8 cellular contexts compared by ENCODE assay signal in genomic region chr1:248622491-248623106, GRCh38. TPM values are rescaled to one million over a fixed set of nuclear protein-coding genes. Genes with fewer than 3 reads are reported as not detected.
DNase-seq lines count a peak whose midpoint lies in the region; ATAC-seq and TF ChIP-seq lines count a peak whose summit lies in the region.

No MANE protein-coding gene starts in this region.

- DNase-seq in AG09319 (ENCODE audit: extremely low read depth, low read depth), result peak; percentile 10
- peak; percentile 31 for DNase-seq in NCI-H1092 treated with DMSO at 0.1 percent for 48 hours (lab: John Stamatoyannopoulos, UW)
- no peak for DNase-seq in ascending aorta (ENCODE audit: low spot score in 2 of 2)
- DNase-seq in lung microvascular endothelial cell (ENCODE audit: low read depth in 2 of 2), result peak; percentile 46 to 65
- DNase-seq in uterus, result no peak
- no peak for DNase-seq in epidermal melanocyte (ENCODE audit: insufficient read length, low spot score)

- ATAC-seq in HG02678 (IDR thresholded peaks at IDR 0.05; ENCODE audit: unreplicated experiment), result peak; percentile 94

- TF ChIP-seq CTCF in AG09319 (IDR thresholded peaks at IDR 0.05; ENCODE audit: low read depth, low read length), result peak; percentile 30
- peak; percentile 58 for TF ChIP-seq CTCF in GM12873 (IDR thresholded peaks at IDR 0.05; ENCODE audit: insufficient read depth, low read depth, low read length, missing control alignments)
- TF ChIP-seq CTCF in ascending aorta (IDR thresholded peaks at IDR 0.05), result peak in 2 of 3 experiments; percentile 15 to 28
- TF ChIP-seq CTCF in uterus (IDR thresholded peaks at IDR 0.05), result peak in 1 of 4 experiments; percentile 22

- no peaks in the 10 kb centered on the region for H3K9me3 ChIP-seq in ascending aorta
- no peaks in the 10 kb centered on the region for H3K9me3 ChIP-seq in uterus

- no peak overlapping the region for H3K4me3 ChIP-seq in ascending aorta
- H3K4me3 ChIP-seq in uterus, result no peak overlapping the region

- H3K27ac ChIP-seq in ascending aorta (no peak overlapping the region), uterus (no peak overlapping the region)

- no peaks in the 10 kb centered on the region for H3K4me1 ChIP-seq in ascending aorta
- no peaks in the 10 kb centered on the region for H3K4me1 ChIP-seq in uterus

- TF ChIP-seq POLR2A in uterus (IDR thresholded peaks at IDR 0.05), result no peak

- H3K36me3 ChIP-seq in ascending aorta, result no peaks in the 10 kb centered on the region
- H3K36me3 ChIP-seq in uterus, result no peaks in the 10 kb centered on the region

- H3K27me3 ChIP-seq in ascending aorta (no peaks in the 10 kb centered on the region), uterus (no peaks in the 10 kb centered on the region)

- intact Hi-C loops in ascending aorta (cut with DNase I), result no loop called here
- intact Hi-C loops in uterus (cut with DNase I; ENCODE audit: low total_unique reads), result no loop called here

RNA-seq across cellular contexts. Expression of gene OR2T11, which starts 12.3 kb away (rescaled TPM):
- total RNA-seq in ascending aorta (2.8 TPM), lung microvascular endothelial cell (not detected in 2 replicates), uterus (not detected)

RNA-seq across cellular contexts. Expression of gene OR2T35, which starts 22.5 kb away (rescaled TPM):
- not detected for total RNA-seq in ascending aorta
- not detected in 2 replicates for total RNA-seq in lung microvascular endothelial cell
- total RNA-seq in uterus, result not detected

RNA-seq across cellular contexts. Expression of gene OR2T10, which starts 25.1 kb away (rescaled TPM):
- total RNA-seq in ascending aorta (not detected), lung microvascular endothelial cell (not detected in 2 replicates), uterus (not detected)

RNA-seq across cellular contexts. Expression of gene OR2T27, which starts 32.7 kb away (rescaled TPM):
- not detected for total RNA-seq in ascending aorta
- total RNA-seq in lung microvascular endothelial cell, result not detected in 2 replicates
- total RNA-seq in uterus, result not detected

RNA-seq across cellular contexts. Expression of gene OR2T34, which starts 48.0 kb away (rescaled TPM):
- total RNA-seq in ascending aorta (not detected), lung microvascular endothelial cell (not detected in 2 replicates), uterus (not detected)

Comparison
In these comparisons a context has a peak if more than half of its experiments do, and no peak if none do; other contexts are left out.
1. DNase-seq: peak in AG09319 (single experiment), NCI-H1092 treated with DMSO at 0.1 percent for 48 hours (single experiment) and lung microvascular endothelial cell (2 of 2); none in ascending aorta (0 of 2), uterus (0 of 2) and epidermal melanocyte (single experiment).